Comparison of ENCODE assay signal across 13 cellular contexts in genomic region chr2:224645722-224646121, GRCh38.
DNase-seq lines count a peak whose midpoint lies in the region; ATAC-seq lines count a peak whose summit lies in the region.
"Had no signal": no experiment of that assay in that cellular context is flagged by ENCODE, and none has a peak within 500 bp of the region (broad histone marks: within the 10 kb centered on the region; RNA-seq: fewer than 3 reads in every experiment).

No MANE protein-coding gene starts in this region.

- H3K4me1 Mint-ChIP-seq in natural killer cell treated with Interleukin-12 subunit alpha and Interleukin-12 subunit beta and Interleukin-15 and Interleukin-18, amount 100 ng/mL, for 72 hours (ENCODE audit: low read depth in 2 of 2) = no peaks in the 10 kb centered on the region
- H3K4me1 Mint-ChIP-seq in activated naive CD4-positive, alpha-beta T cell treated with anti-CD3 and anti-CD28 coated beads for 36 hours (ENCODE audit: low read depth) = peaks cover 2% of the 10 kb centered on the region
- H3K4me1 Mint-ChIP-seq: nephron had no signal

- peak; percentile 9 for ATAC-seq in HG03135 (IDR thresholded peaks at IDR 0.05; ENCODE audit: unreplicated experiment)
- peak; percentile 81 for ATAC-seq in esophagus mucosa
- ATAC-seq in natural killer cell treated with Interleukin-12 subunit alpha and Interleukin-12 subunit beta and Interleukin-15 and Interleukin-18, amount 100 ng/mL, for 72 hours = no peak
- ATAC-seq in HG03442 (IDR thresholded peaks at IDR 0.05; ENCODE audit: unreplicated experiment) = no peak

- intact Hi-C loops in activated naive CD4-positive, alpha-beta T cell treated with anti-CD3 and anti-CD28 coated beads for 36 hours (cut with micrococcal nuclease) = loop anchor here (1.0 to 5.0 kb wide), 2 partner anchors 288 to 353 kb away; no protein-coding TSS in a partner anchor

- CTCF ChIA-PET in activated naive CD4-positive, alpha-beta T cell treated with anti-CD3 and anti-CD28 coated beads for 36 hours (lab: Charles Lee) = interaction anchor here (0.7 to 1.3 kb wide), 8 partner anchors 54 to 286 kb away, joined by 3 read pairs; no protein-coding TSS in a partner anchor

- H3K27me3 Mint-ChIP-seq in natural killer cell treated with Interleukin-12 subunit alpha and Interleukin-12 subunit beta and Interleukin-15 and Interleukin-18, amount 100 ng/mL, for 72 hours = peaks cover 6 to 17% of the 10 kb centered on the region in 2 donors
- no peaks in the 10 kb centered on the region for H3K27me3 Mint-ChIP-seq in activated naive CD4-positive, alpha-beta T cell treated with anti-CD3 and anti-CD28 coated beads for 36 hours (ENCODE audit: low read depth)

- H3K36me3 Mint-ChIP-seq in natural killer cell treated with Interleukin-12 subunit alpha and Interleukin-12 subunit beta and Interleukin-15 and Interleukin-18, amount 100 ng/mL, for 72 hours = no peaks in the 10 kb centered on the region
- H3K36me3 Mint-ChIP-seq in activated naive CD4-positive, alpha-beta T cell treated with anti-CD3 and anti-CD28 coated beads for 36 hours (ENCODE audit: low read depth) = no peaks in the 10 kb centered on the region

- H3K4me3 Mint-ChIP-seq in natural killer cell treated with Interleukin-12 subunit alpha and Interleukin-12 subunit beta and Interleukin-15 and Interleukin-18, amount 100 ng/mL, for 72 hours = no peak overlapping the region
- H3K4me3 Mint-ChIP-seq in activated naive CD4-positive, alpha-beta T cell treated with anti-CD3 and anti-CD28 coated beads for 36 hours = no peak overlapping the region
- H3K4me3 Mint-ChIP-seq: nephron had no signal

- no peaks in the 10 kb centered on the region for H3K9me3 Mint-ChIP-seq in natural killer cell treated with Interleukin-12 subunit alpha and Interleukin-12 subunit beta and Interleukin-15 and Interleukin-18, amount 100 ng/mL, for 72 hours
- no peaks in the 10 kb centered on the region for H3K9me3 Mint-ChIP-seq in activated naive CD4-positive, alpha-beta T cell treated with anti-CD3 and anti-CD28 coated beads for 36 hours
- H3K9me3 Mint-ChIP-seq: activated T-helper 2 cell treated with anti-CD3 and anti-CD28 coated beads, Interferon-gamma antibody, Interleukin-2, Interleukin-4, amounts not matched to agents 10 μg/mL and 5 μg/mL and 100 μg/mL, durations not matched to agents 14 hours and 24 hours and 36 hours; nephron had no signal

- H3K27ac Mint-ChIP-seq in natural killer cell treated with Interleukin-12 subunit alpha and Interleukin-12 subunit beta and Interleukin-15 and Interleukin-18, amount 100 ng/mL, for 72 hours = no peak overlapping the region
- no peak overlapping the region for H3K27ac Mint-ChIP-seq in activated naive CD4-positive, alpha-beta T cell treated with anti-CD3 and anti-CD28 coated beads for 36 hours
- H3K27ac Mint-ChIP-seq: activated T-helper 2 cell treated with anti-CD3 and anti-CD28 coated beads, Interferon-gamma antibody, Interleukin-2, Interleukin-4, amounts not matched to agents 10 μg/mL and 5 μg/mL and 100 μg/mL, durations not matched to agents 14 hours and 24 hours and 36 hours; nephron had no signal

- DNase-seq in COR-L47 (lab: John Stamatoyannopoulos, UW) (peak; percentile 39), NCI-H345 treated with DMSO at 0.1 percent for 48 hours (lab: John Stamatoyannopoulos, UW; ENCODE audit: unreplicated experiment) (peak; percentile 7), LoVo (ENCODE audit: low spot score) (no peak)
- DNase-seq in natural killer cell treated with Interleukin-12 subunit alpha and Interleukin-12 subunit beta and Interleukin-15 and Interleukin-18, amount 100 ng/mL, for 72 hours (ENCODE audit: low spot score) = no peak
- no peak for DNase-seq in activated naive CD4-positive, alpha-beta T cell treated with anti-CD3 and anti-CD28 coated beads for 36 hours
- DNase-seq: NCI-H446 treated with DMSO at 0.1 percent for 48 hours; stimulated activated naive CD8-positive, alpha-beta T cell treated with anti-CD3 and anti-CD28 coated beads, Interleukin-15, Interleukin-2, amounts not matched to agents 100 U/mL and 50 U/mL, for 24 hours; SW 1271 had no signal

Comparison
In these comparisons a context has a peak if more than half of its experiments do, and no peak if none do; other contexts are left out.
1. DNase-seq: peak in COR-L47 (single experiment) and NCI-H345 treated with DMSO at 0.1 percent for 48 hours (single experiment); none in natural killer cell treated with Interleukin-12 subunit alpha and Interleukin-12 subunit beta and Interleukin-15 and Interleukin-18, amount 100 ng/mL, for 72 hours (single experiment), activated naive CD4-positive, alpha-beta T cell treated with anti-CD3 and anti-CD28 coated beads for 36 hours (single experiment) and LoVo (single experiment).
2. ATAC-seq: peak in HG03135 (single experiment) and esophagus mucosa (single experiment); none in natural killer cell treated with Interleukin-12 subunit alpha and Interleukin-12 subunit beta and Interleukin-15 and Interleukin-18, amount 100 ng/mL, for 72 hours (0 of 2) and HG03442 (single experiment).